Comparison of ENCODE assay signal across 1 cellular context in the genomic region with DNA sequence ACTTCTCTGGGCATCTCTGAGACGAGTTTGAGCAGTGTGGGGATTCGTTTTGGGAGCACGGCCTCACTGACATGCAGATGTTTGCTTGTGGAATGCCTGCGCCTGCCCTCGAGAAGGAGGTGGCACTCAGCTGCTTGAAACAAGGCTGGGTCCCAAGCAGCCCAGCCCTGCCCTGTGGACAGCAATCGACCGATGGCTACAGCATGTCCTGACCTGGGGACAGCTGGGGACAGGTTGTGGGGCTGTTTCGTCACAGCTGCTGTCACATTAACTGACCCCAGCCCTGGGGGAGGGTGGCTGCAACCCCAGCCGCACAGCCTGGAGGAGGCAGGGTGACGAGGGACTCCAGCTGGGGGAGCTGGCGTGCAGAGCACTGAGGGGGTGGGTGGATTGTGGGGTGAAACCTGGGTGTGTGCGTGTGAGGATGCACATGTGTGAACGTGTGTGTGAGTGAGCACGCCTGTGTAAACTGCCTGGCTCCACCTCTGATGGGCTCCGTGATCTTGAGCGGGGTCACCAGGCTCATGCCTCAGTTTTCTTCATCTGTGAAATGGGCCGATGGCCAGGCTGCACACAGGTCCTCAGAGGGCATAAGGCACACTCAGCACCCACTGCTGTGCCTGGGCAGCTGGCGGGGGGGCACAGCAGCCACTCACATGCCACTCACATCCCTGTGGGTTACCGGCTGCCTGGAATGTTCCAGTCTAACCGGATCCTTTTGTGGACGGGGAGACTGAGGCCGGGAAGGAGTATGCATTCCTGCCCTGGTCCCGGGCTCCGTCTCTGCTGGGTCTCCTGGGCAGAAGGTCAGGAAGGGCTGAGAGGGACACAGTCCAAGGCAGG.
TF ChIP-seq lines count a peak whose summit lies in the region.

No MANE protein-coding gene starts in this region.

TF ChIP-seq in IMR-90, 13 proteins besides CTCF, POLR2A, EP300 and RAD21 (continued from another document):
- no peak for TF ChIP-seq RFX5 (IDR thresholded peaks at IDR 0.05; ENCODE audit: low read depth, low read length)
- TF ChIP-seq SMC3 (IDR thresholded peaks at IDR 0.05; ENCODE audit: low read depth, low read length), result no peak
- no peak for TF ChIP-seq MXI1 (IDR thresholded peaks at IDR 0.05; ENCODE audit: borderline replicate concordance, low read depth, low read length)
- no peak for TF ChIP-seq BHLHE40 (IDR thresholded peaks at IDR 0.05; ENCODE audit: low read depth, low read length)
- no peak for TF ChIP-seq CHD1 (IDR thresholded peaks at IDR 0.05; ENCODE audit: low read depth, low read length)
- no peak for TF ChIP-seq RCOR1 (IDR thresholded peaks at IDR 0.05; ENCODE audit: insufficient replicate concordance, low read length)
- no peak for TF ChIP-seq NFE2L2 (IDR thresholded peaks at IDR 0.05; ENCODE audit: low read depth, low read length)
- TF ChIP-seq USF2 (IDR thresholded peaks at IDR 0.05; ENCODE audit: low read depth, low read length), result no peak
